12 cellular contexts compared by ENCODE assay signal in the genomic region with DNA sequence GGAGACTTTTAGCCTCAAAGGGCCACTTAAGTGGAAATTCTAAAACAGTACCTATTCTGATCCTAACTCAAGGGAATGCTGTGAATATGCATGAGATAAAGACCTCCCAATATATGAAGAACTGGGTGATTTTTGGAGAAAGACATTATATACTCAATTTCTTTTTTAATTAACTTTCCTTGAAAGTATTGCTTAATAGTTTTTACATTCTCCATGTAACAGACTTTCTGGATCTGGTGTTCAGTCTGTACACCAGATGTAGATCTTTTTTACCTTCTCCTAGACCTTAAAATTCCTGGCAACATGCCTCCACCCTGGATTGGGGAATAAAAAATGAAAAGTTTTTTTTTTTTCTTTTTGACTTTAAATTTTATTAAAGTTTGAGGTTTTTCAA. TPM values are rescaled to one million over a fixed set of nuclear protein-coding genes. Genes with fewer than 3 reads are reported as not detected.
DNase-seq lines count a peak whose midpoint lies in the region; ATAC-seq, FAIRE-seq and TF ChIP-seq lines count a peak whose summit lies in the region.
"Had no signal": no experiment of that assay in that cellular context is flagged by ENCODE, and none has a peak within 500 bp of the region (broad histone marks: within the 10 kb centered on the region; RNA-seq: fewer than 3 reads in every experiment).

No MANE protein-coding gene starts in this region.

- H3K79me2 ChIP-seq in GM23338 (replicated peaks; ENCODE audit: insufficient read depth), result no peaks in the 10 kb centered on the region

- TF ChIP-seq CTCF in astrocyte of the cerebellum (IDR thresholded peaks at IDR 0.05; ENCODE audit: low read depth, low read length, missing control alignments), result no peak
- no peak for TF ChIP-seq CTCF in kidney (IDR thresholded peaks at IDR 0.05; ENCODE audit: borderline replicate concordance, extremely low read depth, insufficient read depth)
- no peak for TF ChIP-seq CTCF in GM23338 (conservative IDR thresholded peaks at IDR 0.05; ENCODE audit: low read depth in 2 of 2)

- no peaks in the 10 kb centered on the region for H3K36me3 ChIP-seq in CD8-positive, alpha-beta memory T cell (ENCODE audit: insufficient read depth, low read length)
- H3K36me3 ChIP-seq in kidney (ENCODE audit: control insufficient read depth in 1 of 2, insufficient read depth in 2 of 2, low read length in 2 of 2) (no peaks in the 10 kb centered on the region), skeletal muscle satellite cell (ENCODE audit: insufficient read depth, low read length) (peaks cover 44% of the 10 kb centered on the region), GM23338 (ENCODE audit: insufficient read depth) (no peaks in the 10 kb centered on the region)
- H3K36me3 ChIP-seq: BLaER1 treated with 17β-estradiol and CSF1 and Interleukin-3, amounts not matched to agents 10 nM and 100 nM had no signal

- peak overlapping the region; percentile 80 for H3K4me2 ChIP-seq in skeletal muscle satellite cell (ENCODE audit: low read length)
- no peak overlapping the region for H3K4me2 ChIP-seq in GM23338
- H3K4me2 ChIP-seq: BLaER1 treated with 17β-estradiol and CSF1 and Interleukin-3, amounts not matched to agents 10 nM and 100 nM had no signal

- no peak overlapping the region for H3K4me3 Mint-ChIP-seq in CD8-positive, alpha-beta memory T cell
- no peak overlapping the region for H3K4me3 Mint-ChIP-seq in GM23338
- H3K4me3 Mint-ChIP-seq: naive B cell; stimulated activated effector memory CD8-positive, alpha-beta T cell treated with anti-CD3 and anti-CD28 coated beads, Interleukin-12 subunit alpha, Interleukin-12 subunit beta, amount 100 ng/mL, for 72 hours had no signal

- H3K27ac ChIP-seq in CD8-positive, alpha-beta memory T cell (ENCODE audit: low read depth, low read length), result peak overlapping the region; percentile 12
- H3K27ac ChIP-seq in kidney (ENCODE audit: low read depth in 2 of 2, low read length in 2 of 2), result peak overlapping the region; percentile 72 to 86
- no peak overlapping the region for H3K27ac ChIP-seq in GM23338 (ENCODE audit: low read depth)
- H3K27ac ChIP-seq: BLaER1 treated with 17β-estradiol and CSF1 and Interleukin-3, amounts not matched to agents 10 nM and 100 nM had no signal

- no peak for ATAC-seq in GM23338
- ATAC-seq: stimulated activated effector memory CD8-positive, alpha-beta T cell treated with anti-CD3 and anti-CD28 coated beads, Interleukin-12 subunit alpha, Interleukin-12 subunit beta, amount 100 ng/mL, for 72 hours had no signal

- peaks cover 0 to 4% (median 1%) of the 10 kb centered on the region in 3 donors for H3K36me3 Mint-ChIP-seq in CD8-positive, alpha-beta memory T cell
- peaks cover 4% of the 10 kb centered on the region; the same call in 1 of the 3 replicates for H3K36me3 Mint-ChIP-seq in GM23338 (ENCODE audit: low read depth)
- H3K36me3 Mint-ChIP-seq: naive B cell; stimulated activated effector memory CD8-positive, alpha-beta T cell treated with anti-CD3 and anti-CD28 coated beads, Interleukin-12 subunit alpha, Interleukin-12 subunit beta, amount 100 ng/mL, for 72 hours had no signal

- peaks cover 0 to under 1% (median 0%) of the 10 kb centered on the region in 3 donors for H3K4me1 Mint-ChIP-seq in CD8-positive, alpha-beta memory T cell
- no peaks in the 10 kb centered on the region for H3K4me1 Mint-ChIP-seq in GM23338
- H3K4me1 Mint-ChIP-seq: naive B cell; stimulated activated effector memory CD8-positive, alpha-beta T cell treated with anti-CD3 and anti-CD28 coated beads, Interleukin-12 subunit alpha, Interleukin-12 subunit beta, amount 100 ng/mL, for 72 hours had no signal

- DNase-seq in CD8-positive, alpha-beta memory T cell, result no peak
- no peak for DNase-seq in astrocyte of the cerebellum (ENCODE audit: low read depth)
- no peak for DNase-seq in kidney
- DNase-seq in CD1c-positive myeloid dendritic cell (ENCODE audit: extremely low spot score), result no peak
- no peak for DNase-seq in NCI-H146 (lab: John Stamatoyannopoulos, UW)
- DNase-seq in SKM-1 treated with dmso at 0.1 percent for 144 hours (lab: John Stamatoyannopoulos, UW; ENCODE audit: unreplicated experiment), result no peak
- DNase-seq in GM23338 (ENCODE audit: low spot score), result no peak
- DNase-seq: Karpas-422, naive B cell had no signal

- no peaks in the 10 kb centered on the region for H3K27me3 ChIP-seq in CD8-positive, alpha-beta memory T cell (ENCODE audit: insufficient read depth, low read length, poor library complexity, severe bottlenecking)
- H3K27me3 ChIP-seq in skeletal muscle satellite cell (ENCODE audit: control insufficient read depth, insufficient read depth, low read length), result no peaks in the 10 kb centered on the region
- H3K27me3 ChIP-seq in GM23338 (ENCODE audit: insufficient read depth), result no peaks in the 10 kb centered on the region
- H3K27me3 ChIP-seq: BLaER1 treated with 17β-estradiol and CSF1 and Interleukin-3, amounts not matched to agents 10 nM and 100 nM had no signal

- H4K20me1 ChIP-seq in GM23338 (replicated peaks; ENCODE audit: insufficient read depth), result no peaks in the 10 kb centered on the region
- H4K20me1 ChIP-seq: BLaER1 treated with 17β-estradiol and CSF1 and Interleukin-3, amounts not matched to agents 10 nM and 100 nM had no signal

- H2AFZ ChIP-seq in GM23338, result no peak overlapping the region

- no peak overlapping the region for H3K27ac Mint-ChIP-seq in CD8-positive, alpha-beta memory T cell
- no peak overlapping the region for H3K27ac Mint-ChIP-seq in GM23338
- H3K27ac Mint-ChIP-seq: naive B cell; stimulated activated effector memory CD8-positive, alpha-beta T cell treated with anti-CD3 and anti-CD28 coated beads, Interleukin-12 subunit alpha, Interleukin-12 subunit beta, amount 100 ng/mL, for 72 hours had no signal

- no peak overlapping the region for H3K4me3 ChIP-seq in CD8-positive, alpha-beta memory T cell (ENCODE audit: low read length)
- H3K4me3 ChIP-seq in astrocyte of the cerebellum (ENCODE audit: low read depth, low read length) (peak overlapping the region; percentile 69), kidney (ENCODE audit: low read length in 2 of 2) (peak overlapping the region; percentile 43 to 70), skeletal muscle satellite cell (ENCODE audit: low read length) (peak overlapping the region; percentile 80), GM23338 (no peak overlapping the region)
- H3K4me3 ChIP-seq: BLaER1 treated with 17β-estradiol and CSF1 and Interleukin-3, amounts not matched to agents 10 nM and 100 nM had no signal

- peaks cover 7 to 35% of the 10 kb centered on the region in 2 donors for H3K27me3 Mint-ChIP-seq in CD8-positive, alpha-beta memory T cell
- H3K27me3 Mint-ChIP-seq in GM23338 (ENCODE audit: insufficient read depth, low read depth, poor library complexity), result peaks cover 1% of the 10 kb centered on the region

- H3K9me3 Mint-ChIP-seq in CD8-positive, alpha-beta memory T cell, result peaks cover 4 to 9% (median 5%) of the 10 kb centered on the region in 5 donors
- peaks cover 13% of the 10 kb centered on the region for H3K9me3 Mint-ChIP-seq in GM23338

- H3K9ac ChIP-seq in kidney (ENCODE audit: low read length in 2 of 2) (no peak overlapping the region), skeletal muscle satellite cell (ENCODE audit: low read depth, low read length) (peak overlapping the region; percentile 99)
- H3K9ac ChIP-seq: BLaER1 treated with 17β-estradiol and CSF1 and Interleukin-3, amounts not matched to agents 10 nM and 100 nM had no signal

- FAIRE-seq in kidney (lab: Jason Lieb, UNC), result no peak

- intact Hi-C loops in kidney (cut with DNase I), result no loop called here

- no peaks in the 10 kb centered on the region for H3K9me2 ChIP-seq in GM23338 (ENCODE audit: insufficient read depth)

- H3K9me3 ChIP-seq in CD8-positive, alpha-beta memory T cell (ENCODE audit: low read length), result no peaks in the 10 kb centered on the region
- H3K9me3 ChIP-seq in kidney (ENCODE audit: control insufficient read depth in 1 of 2, low read length in 2 of 2) (peaks cover 0 to 7% of the 10 kb centered on the region in 2 donors), skeletal muscle satellite cell (replicated peaks; ENCODE audit: low read length) (no peaks in the 10 kb centered on the region)

- H3F3A ChIP-seq in GM23338 (replicated peaks; ENCODE audit: low read depth), result no peaks in the 10 kb centered on the region

- no peaks in the 10 kb centered on the region for H3K4me1 ChIP-seq in CD8-positive, alpha-beta memory T cell (ENCODE audit: insufficient read depth, low read length)
- H3K4me1 ChIP-seq in kidney (ENCODE audit: control insufficient read depth in 1 of 2, insufficient read depth in 1 of 2, low read depth in 1 of 2, low read length in 2 of 2), result peaks cover 0 to 3% of the 10 kb centered on the region in 2 donors
- peaks cover 44% of the 10 kb centered on the region for H3K4me1 ChIP-seq in skeletal muscle satellite cell (ENCODE audit: control insufficient read depth, insufficient read depth, low read length)
- H3K4me1 ChIP-seq in GM23338 (ENCODE audit: insufficient read depth), result no peaks in the 10 kb centered on the region
- H3K4me1 ChIP-seq: BLaER1 treated with 17β-estradiol and CSF1 and Interleukin-3, amounts not matched to agents 10 nM and 100 nM had no signal

- in situ Hi-C loops in astrocyte of the cerebellum (cut with HindIII; ENCODE audit: low sequenced_read_pairs), result no loop called here

- POLR2A ChIA-PET in CD8-positive, alpha-beta memory T cell (lab: Charles Lee), result no interaction called here

- CTCF ChIA-PET in CD8-positive, alpha-beta memory T cell (lab: Charles Lee), result no interaction called here

TF ChIP-seq in GM23338, 12 proteins besides CTCF, POLR2A, EP300 and RAD21 (continues in another document):
- TF ChIP-seq ZNF331 (CRISPR knock-in tag; IDR thresholded peaks at IDR 0.05; ENCODE audit: low read depth) (no peak), NANOG (IDR thresholded peaks at IDR 0.05; ENCODE audit: borderline replicate concordance) (no peak), STAT1 (IDR thresholded peaks at IDR 0.05; ENCODE audit: unreplicated experiment) (no peak), EZH2 (IDR thresholded peaks at IDR 0.05; ENCODE audit: low read depth, unreplicated experiment) (no peak), ZNF114 (CRISPR knock-in tag; IDR thresholded peaks at IDR 0.05) (no peak), CREB1 (CRISPR knock-in tag; IDR thresholded peaks at IDR 0.05; ENCODE audit: low read depth) (no peak), POLR2AphosphoS5 (IDR thresholded peaks at IDR 0.05; ENCODE audit: low read depth) (no peak), JUNB (IDR thresholded peaks at IDR 0.05; ENCODE audit: unreplicated experiment) (no peak)

RNA-seq across cellular contexts. Expression of a gene that starts 0.8 kb away (rescaled TPM):
- not detected for total RNA-seq in CD8-positive, alpha-beta memory T cell
- polyA plus RNA-seq in CD8-positive, alpha-beta memory T cell, result not detected
- total RNA-seq in kidney, result 1,451 TPM
- polyA plus RNA-seq in kidney (ENCODE audit: insufficient read depth, low read depth, low replicate concordance), result 91.9 TPM
- total RNA-seq in skeletal muscle satellite cell (2012; rRNA removed), result 250 and 318 TPM in 2 replicates
- total RNA-seq in GM23338 (2014; rRNA removed; shearing (Covaris generic)), result not detected in 2 replicates
- 0.21 and 0.40 TPM in 2 replicates for polyA plus RNA-seq in GM23338 (2016; fragmentation: Nextera tagmentation; extraction: Ambion mirVana)

Comparison
In these comparisons a context has a peak if more than half of its experiments do, and no peak if none do; other contexts are left out.
1. H3K4me3 ChIP-seq: peak in astrocyte of the cerebellum (single experiment), kidney (2 of 2) and skeletal muscle satellite cell (single experiment); none in CD8-positive, alpha-beta memory T cell (single experiment) and GM23338 (single experiment).
2. RNA of a gene that starts 0.8 kb away (total RNA-seq): 1,451 TPM in kidney (single experiment); not detected in CD8-positive, alpha-beta memory T cell and not detected in GM23338; every median in the first group is over 1,000 times any median in the second.